ENCODE assay signal across 8 cellular contexts in the genomic region with DNA sequence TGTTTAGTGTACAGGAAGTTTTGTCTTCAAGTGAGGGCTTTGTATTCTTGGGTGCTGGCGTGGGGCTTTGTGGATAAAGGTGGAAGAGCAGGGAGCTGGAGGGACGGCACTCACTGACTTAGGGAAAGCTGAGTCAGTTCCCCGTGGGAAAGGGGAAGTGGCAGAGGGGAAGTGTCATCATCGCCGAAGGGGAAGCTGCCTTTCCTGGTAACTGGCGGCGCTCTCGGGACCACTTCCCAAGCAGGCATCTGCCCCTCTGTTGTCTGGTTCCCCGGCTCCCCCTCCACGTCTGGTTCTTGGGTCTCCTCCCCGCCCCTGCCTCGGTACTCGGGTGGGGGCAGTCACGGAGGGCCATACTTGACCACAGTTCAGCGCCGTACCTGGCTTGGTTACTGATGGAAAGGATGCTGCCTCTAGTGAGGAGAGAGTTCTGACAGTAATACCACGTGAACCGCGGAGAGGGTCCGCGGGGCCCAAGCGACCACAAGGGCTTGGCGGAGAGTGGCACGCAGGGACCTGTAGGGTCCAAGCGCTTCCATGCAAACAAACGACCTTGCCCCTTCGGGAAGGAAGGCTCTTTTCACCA. TPM values are rescaled to one million over a fixed set of nuclear protein-coding genes. Genes with fewer than 3 reads are reported as not detected.
DNase-seq lines count a peak whose midpoint lies in the region; ATAC-seq and TF ChIP-seq lines count a peak whose summit lies in the region.

No MANE protein-coding gene starts in this region.

- TF ChIP-seq CTCF in neural cell (IDR thresholded peaks at IDR 0.05; ENCODE audit: poor library complexity, severe bottlenecking): no peak

- no peak overlapping the region for H2AFZ ChIP-seq in neural cell (ENCODE audit: low read depth, low read length)

- H3K4me2 ChIP-seq in neural cell (ENCODE audit: low read length): peak overlapping the region; percentile 97

- peak overlapping the region; percentile 99 for H3K4me3 ChIP-seq in neural cell (ENCODE audit: low read length)

- peaks cover 4% of the 10 kb centered on the region for H3F3A ChIP-seq in neural cell (ENCODE audit: insufficient read depth, low read length, poor library complexity, severe bottlenecking)

- H3K9ac ChIP-seq in neural cell (ENCODE audit: low read length): peak overlapping the region; percentile 92

- no peaks in the 10 kb centered on the region for H3K36me3 ChIP-seq in neural cell (ENCODE audit: insufficient read depth, low read length)

- no peak for ATAC-seq in HG02798 (IDR thresholded peaks at IDR 0.05; ENCODE audit: poor library complexity, unreplicated experiment)

- peak; percentile 29 for DNase-seq in stimulated activated CD8-positive, alpha-beta memory T cell treated with anti-CD3 and anti-CD28 coated beads, Interleukin-15, amount 100 ng/mL, for 24 hours (ENCODE audit: low read depth)
- no peak for DNase-seq in stimulated activated CD8-positive, alpha-beta memory T cell treated with anti-CD3 and anti-CD28 coated beads, Interleukin-4, amount 100 ng/mL, for 48 hours
- DNase-seq in MV-4-11 (lab: John Stamatoyannopoulos, UW) (peak; percentile 91), fibroblast of the conjunctiva (ENCODE audit: low read depth) (peak; percentile 56), DMS114 treated with DMSO at 0.1 percent for 48 hours (lab: John Stamatoyannopoulos, UW; ENCODE audit: unreplicated experiment) (no peak)
- peak; percentile 81 to 83 for DNase-seq in activated T-cell treated with anti-CD3 and anti-CD28 coated beads, Interleukin-2, amount 50 U/mL, for 48 hours

- H4K20me1 ChIP-seq in neural cell (ENCODE audit: insufficient read depth): peaks cover 56% of the 10 kb centered on the region

- H3K9me3 ChIP-seq in neural cell (ENCODE audit: low read length): no peaks in the 10 kb centered on the region

- no peaks in the 10 kb centered on the region for H3K27me3 ChIP-seq in neural cell (ENCODE audit: insufficient read depth, low read depth, low read length)

- TF ChIP-seq RAD21 in neural cell (conservative IDR thresholded peaks at IDR 0.05): no peak

- TF ChIP-seq EP300 in neural cell (conservative IDR thresholded peaks at IDR 0.05; ENCODE audit: poor library complexity, severe bottlenecking): no peak

- peaks cover 72% of the 10 kb centered on the region for H3K79me2 ChIP-seq in neural cell (replicated peaks; ENCODE audit: insufficient read depth, low read length)

- no peaks in the 10 kb centered on the region for H3K9me2 ChIP-seq in neural cell (ENCODE audit: insufficient read depth, low read length)

- peak overlapping the region; percentile 94 for H3K27ac ChIP-seq in neural cell (ENCODE audit: low read length)

TF ChIP-seq in neural cell, 6 proteins besides CTCF, POLR2A, EP300 and RAD21:
- TF ChIP-seq, protein P1, sequence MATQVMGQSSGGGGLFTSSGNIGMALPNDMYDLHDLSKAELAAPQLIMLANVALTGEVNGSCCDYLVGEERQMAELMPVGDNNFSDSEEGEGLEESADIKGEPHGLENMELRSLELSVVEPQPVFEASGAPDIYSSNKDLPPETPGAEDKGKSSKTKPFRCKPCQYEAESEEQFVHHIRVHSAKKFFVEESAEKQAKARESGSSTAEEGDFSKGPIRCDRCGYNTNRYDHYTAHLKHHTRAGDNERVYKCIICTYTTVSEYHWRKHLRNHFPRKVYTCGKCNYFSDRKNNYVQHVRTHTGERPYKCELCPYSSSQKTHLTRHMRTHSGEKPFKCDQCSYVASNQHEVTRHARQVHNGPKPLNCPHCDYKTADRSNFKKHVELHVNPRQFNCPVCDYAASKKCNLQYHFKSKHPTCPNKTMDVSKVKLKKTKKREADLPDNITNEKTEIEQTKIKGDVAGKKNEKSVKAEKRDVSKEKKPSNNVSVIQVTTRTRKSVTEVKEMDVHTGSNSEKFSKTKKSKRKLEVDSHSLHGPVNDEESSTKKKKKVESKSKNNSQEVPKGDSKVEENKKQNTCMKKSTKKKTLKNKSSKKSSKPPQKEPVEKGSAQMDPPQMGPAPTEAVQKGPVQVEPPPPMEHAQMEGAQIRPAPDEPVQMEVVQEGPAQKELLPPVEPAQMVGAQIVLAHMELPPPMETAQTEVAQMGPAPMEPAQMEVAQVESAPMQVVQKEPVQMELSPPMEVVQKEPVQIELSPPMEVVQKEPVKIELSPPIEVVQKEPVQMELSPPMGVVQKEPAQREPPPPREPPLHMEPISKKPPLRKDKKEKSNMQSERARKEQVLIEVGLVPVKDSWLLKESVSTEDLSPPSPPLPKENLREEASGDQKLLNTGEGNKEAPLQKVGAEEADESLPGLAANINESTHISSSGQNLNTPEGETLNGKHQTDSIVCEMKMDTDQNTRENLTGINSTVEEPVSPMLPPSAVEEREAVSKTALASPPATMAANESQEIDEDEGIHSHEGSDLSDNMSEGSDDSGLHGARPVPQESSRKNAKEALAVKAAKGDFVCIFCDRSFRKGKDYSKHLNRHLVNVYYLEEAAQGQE (IDR thresholded peaks at IDR 0.05; ENCODE audit: borderline replicate concordance): peak; percentile 17
- TF ChIP-seq SMC3 (conservative IDR thresholded peaks at IDR 0.05; ENCODE audit: poor library complexity) (no peak), EZH2 (IDR thresholded peaks at IDR 0.05; ENCODE audit: borderline replicate concordance, insufficient read depth, low read length, poor library complexity, severe bottlenecking) (no peak), TAF1 (IDR thresholded peaks at IDR 0.05; ENCODE audit: low read depth) (peak; percentile 0), POLR2AphosphoS5 (IDR thresholded peaks at IDR 0.05) (peak; percentile 10), MXI1 (conservative IDR thresholded peaks at IDR 0.05; ENCODE audit: poor library complexity, severe bottlenecking) (peak; percentile 24)
TF ChIP-seq in neural cell: peak in this region for 4.

RNA-seq across cellular contexts. Expression of a gene that starts 9.0 kb away (rescaled TPM):
- 2.5 and 4.4 TPM in 2 replicates for polyA plus RNA-seq in neural cell
- polyA minus RNA-seq in neural cell: 20.0 and 20.7 TPM in 2 replicates

RNA-seq across cellular contexts. Expression of a gene that starts 11.8 kb away (rescaled TPM):
- polyA plus RNA-seq in neural cell: 4.2 and 6.7 TPM in 2 replicates
- 1.4 and 1.5 TPM in 2 replicates for polyA minus RNA-seq in neural cell

RNA-seq across cellular contexts. Expression of a gene that starts 14.3 kb away (rescaled TPM):
- 99.5 and 110 TPM in 2 replicates for polyA plus RNA-seq in neural cell
- polyA minus RNA-seq in neural cell: 27.0 and 30.9 TPM in 2 replicates

RNA-seq across cellular contexts. Expression of a gene that starts 14.8 kb away (rescaled TPM):
- polyA plus RNA-seq in neural cell: 21.1 and 30.4 TPM in 2 replicates
- 25.8 and 27.8 TPM in 2 replicates for polyA minus RNA-seq in neural cell

RNA-seq across cellular contexts. Expression of a gene that starts 45.5 kb away (rescaled TPM):
- polyA plus RNA-seq in neural cell: 115 and 159 TPM in 2 replicates
- 296 and 321 TPM in 2 replicates for polyA minus RNA-seq in neural cell

Comparison
In these comparisons a context has a peak if more than half of its experiments do, and no peak if none do; other contexts are left out.
1. DNase-seq: peak in stimulated activated CD8-positive, alpha-beta memory T cell treated with anti-CD3 and anti-CD28 coated beads, Interleukin-15, amount 100 ng/mL, for 24 hours (single experiment), MV-4-11 (single experiment), activated T-cell treated with anti-CD3 and anti-CD28 coated beads, Interleukin-2, amount 50 U/mL, for 48 hours (2 of 2) and fibroblast of the conjunctiva (single experiment); none in stimulated activated CD8-positive, alpha-beta memory T cell treated with anti-CD3 and anti-CD28 coated beads, Interleukin-4, amount 100 ng/mL, for 48 hours (single experiment) and DMS114 treated with DMSO at 0.1 percent for 48 hours (single experiment).